Comparison of ENCODE assay signal across 9 cellular contexts in genomic region chr15:31392761-31393401, GRCh38.
DNase-seq lines count a peak whose midpoint lies in the region; ATAC-seq and TF ChIP-seq lines count a peak whose summit lies in the region.
"Had no signal": no experiment of that assay in that cellular context is flagged by ENCODE, and none has a peak within 500 bp of the region (broad histone marks: within the 10 kb centered on the region; RNA-seq: fewer than 3 reads in every experiment).

No MANE protein-coding gene starts in this region.

- TF ChIP-seq CTCF in smooth muscle cell (IDR thresholded peaks at IDR 0.05; ENCODE audit: borderline replicate concordance, insufficient read depth, poor library complexity, severe bottlenecking) = no peak

- no peak overlapping the region for H3K9ac ChIP-seq in smooth muscle cell (ENCODE audit: low read depth)

- WGBS in right cardiac atrium = 18% methylated on average over 41 of the region's 43 CpGs
- WGBS in smooth muscle cell (ENCODE audit: low lambda C conversion rate) = 6% methylated on average over 32 of the region's 43 CpGs

- CTCF ChIA-PET in activated CD8-positive, alpha-beta memory T cell treated with anti-CD3 and anti-CD28 coated beads, Interleukin-2, amount 10 ng/mL, durations not matched to agents 7 days and 5 days (lab: Charles Lee) = interaction anchor here (1.2 to 5.5 kb wide), 10 partner anchors 10 to 96 kb away, joined by 3 to 57 read pairs (median 5); no protein-coding TSS in a partner anchor

- intact Hi-C loops in right cardiac atrium (cut with DNase I) = loop anchor here in 3 of 4 donors (5.0 to 10.0 kb wide), 2 partner anchors 66 to 178 kb away; partner anchors contain the start of gene KLF13 (in 2 of the 3)

- no peaks in the 10 kb centered on the region for H3K79me2 ChIP-seq in smooth muscle cell (ENCODE audit: low read depth)

- H3K4me3 Mint-ChIP-seq in activated CD8-positive, alpha-beta memory T cell treated with anti-CD3 and anti-CD28 coated beads, Interleukin-2, amount 10 ng/mL, durations not matched to agents 7 days and 5 days = peak overlapping the region; percentile 91

- DNase-seq in DMS53 (lab: John Stamatoyannopoulos, UW) (peak; percentile 60), DMS53 treated with DMSO at 0.1 percent for 48 hours (lab: John Stamatoyannopoulos, UW; ENCODE audit: unreplicated experiment) (no peak), right cardiac atrium (peak in 2 of 3 donors; percentile 77 to 81), smooth muscle cell (lab: John Stamatoyannopoulos, UW; ENCODE audit: unreplicated experiment) (no peak), SKM-1 (lab: John Stamatoyannopoulos, UW; ENCODE audit: unreplicated experiment) (no peak), nucleus accumbens (lab: John Stamatoyannopoulos, UW) (no peak)
- peak; percentile 56 for DNase-seq in activated CD8-positive, alpha-beta memory T cell treated with anti-CD3 and anti-CD28 coated beads, Interleukin-2, amount 10 ng/mL, durations not matched to agents 7 days and 5 days

- H4K20me1 ChIP-seq in smooth muscle cell (ENCODE audit: low read depth) = no peaks in the 10 kb centered on the region

- H3K27me3 Mint-ChIP-seq in activated CD8-positive, alpha-beta memory T cell treated with anti-CD3 and anti-CD28 coated beads, Interleukin-2, amount 10 ng/mL, durations not matched to agents 7 days and 5 days = no peaks in the 10 kb centered on the region

- no peaks in the 10 kb centered on the region for H3K9me3 Mint-ChIP-seq in activated CD8-positive, alpha-beta memory T cell treated with anti-CD3 and anti-CD28 coated beads, Interleukin-2, amount 10 ng/mL, durations not matched to agents 7 days and 5 days (ENCODE audit: low read depth)

- H3K36me3 Mint-ChIP-seq in activated CD8-positive, alpha-beta memory T cell treated with anti-CD3 and anti-CD28 coated beads, Interleukin-2, amount 10 ng/mL, durations not matched to agents 7 days and 5 days = peaks cover 18% of the 10 kb centered on the region

- no peaks in the 10 kb centered on the region for H3K36me3 ChIP-seq in smooth muscle cell (ENCODE audit: low read depth)

- H3K9me3 ChIP-seq in right cardiac atrium (ENCODE audit: control insufficient read depth, low read length) (no peaks in the 10 kb centered on the region), smooth muscle cell (replicated peaks; ENCODE audit: low read depth) (no peaks in the 10 kb centered on the region)

- H3K4me1 ChIP-seq in right cardiac atrium (ENCODE audit: control insufficient read depth, insufficient read depth, low read length) (peaks cover 5% of the 10 kb centered on the region), smooth muscle cell (ENCODE audit: low read depth) (peaks cover 7% of the 10 kb centered on the region)

- H3K4me2 ChIP-seq in smooth muscle cell = peak overlapping the region; percentile 99

- ATAC-seq in HG02759 (IDR thresholded peaks at IDR 0.05; ENCODE audit: unreplicated experiment) (peak; percentile 45), right cardiac atrium (peak; percentile 5 to 10)
- peak; percentile 31 for ATAC-seq in activated CD8-positive, alpha-beta memory T cell treated with anti-CD3 and anti-CD28 coated beads, Interleukin-2, amount 10 ng/mL, durations not matched to agents 7 days and 5 days

- H2AFZ ChIP-seq in smooth muscle cell (ENCODE audit: low read depth) = no peak overlapping the region

- H3K27ac ChIP-seq in right cardiac atrium (ENCODE audit: low read length) (peak overlapping the region; percentile 87), smooth muscle cell (ENCODE audit: low read depth) (peak overlapping the region; percentile 28)
- H3K27ac ChIP-seq: 22Rv1 had no signal

- peak overlapping the region; percentile 57 for H3K4me3 ChIP-seq in right cardiac atrium (ENCODE audit: low read length)
- H3K4me3 ChIP-seq in smooth muscle cell = peak overlapping the region; percentile 68

- H3K27me3 ChIP-seq in right cardiac atrium (ENCODE audit: control insufficient read depth, insufficient read depth) (no peaks in the 10 kb centered on the region), smooth muscle cell (ENCODE audit: low read depth) (no peaks in the 10 kb centered on the region)

- H3K27ac Mint-ChIP-seq in activated CD8-positive, alpha-beta memory T cell treated with anti-CD3 and anti-CD28 coated beads, Interleukin-2, amount 10 ng/mL, durations not matched to agents 7 days and 5 days = peak overlapping the region; percentile 92

- H3F3A ChIP-seq in smooth muscle cell (ENCODE audit: low read depth) = peaks cover 8% of the 10 kb centered on the region

- peaks cover 50% of the 10 kb centered on the region for H3K4me1 Mint-ChIP-seq in activated CD8-positive, alpha-beta memory T cell treated with anti-CD3 and anti-CD28 coated beads, Interleukin-2, amount 10 ng/mL, durations not matched to agents 7 days and 5 days

Comparison
In these comparisons a context has a peak if more than half of its experiments do, and no peak if none do; other contexts are left out.
1. DNase-seq: peak in DMS53 (single experiment), activated CD8-positive, alpha-beta memory T cell treated with anti-CD3 and anti-CD28 coated beads, Interleukin-2, amount 10 ng/mL, durations not matched to agents 7 days and 5 days (single experiment) and right cardiac atrium (2 of 3); none in DMS53 treated with DMSO at 0.1 percent for 48 hours (single experiment), smooth muscle cell (single experiment), SKM-1 (single experiment) and nucleus accumbens (0 of 56).
2. Peak in every context shown above with its lines, with median percentiles within 50 percentile points of each other: ATAC-seq.